8 cellular contexts compared by ENCODE assay signal in genomic region chr17:62423647-62424461, GRCh38. TPM values are rescaled to one million over a fixed set of nuclear protein-coding genes. Genes with fewer than 3 reads are reported as not detected.
DNase-seq lines count a peak whose midpoint lies in the region; ATAC-seq, FAIRE-seq and TF ChIP-seq lines count a peak whose summit lies in the region.
"Not testable (repeated sequence)": the region's sequence is repeated elsewhere in the genome, so short reads cannot be mapped to it uniquely, and the experiment has no call there.

Gene METTL2A, plus strand, starts transcription at chr17:62423897. Its CDS starts 6 bp downstream, at chr17:62423903.

- DNase-seq in GM19239 (ENCODE audit: insufficient read length, low spot score): peak; percentile 50
- DNase-seq in NCI-H510A (lab: John Stamatoyannopoulos, UW): peak; percentile 93
- DNase-seq in activated CD4-positive, alpha-beta T cell treated with anti-CD3 and anti-CD28 coated beads for 1 hour: peak; percentile 77
- peak; percentile 93 for DNase-seq in chondrocyte (ENCODE audit: low spot score)
- DNase-seq in kidney tubule cell (ENCODE audit: low spot score): peak; percentile 92
- peak; percentile 61 to 85 (median 74) for DNase-seq in stimulated activated CD4-positive, alpha-beta T cell treated with anti-CD3 and anti-CD28 coated beads, Interleukin-1b, Interleukin-23, amount 100 ng/mL, for 24 hours (ENCODE audit: low read depth in 4 of 4, low spot score in 1 of 4)

- H3K4me3 Mint-ChIP-seq in chondrocyte (ENCODE audit: unreplicated experiment): peak within 1 kb of the TSS; percentile 99

- not testable (repeated sequence) for H3K27me3 ChIP-seq in BLaER1 treated with 17β-estradiol and CSF1 and Interleukin-3, amounts not matched to agents 10 nM and 100 nM

- H3K4me1 Mint-ChIP-seq in chondrocyte (ENCODE audit: low read depth): peaks cover 21% of the 10 kb centered on the region

- H3K9ac ChIP-seq in BLaER1 treated with 17β-estradiol and CSF1 and Interleukin-3, amounts not matched to agents 10 nM and 100 nM: peak within 1 kb of the TSS; percentile 77 to 86 (median 82)

- peaks cover 11 to 18% (median 16%) of the 10 kb centered on the region in 10 experiments; a peak in 19 of 20 replicates for H3K4me1 ChIP-seq in BLaER1 treated with 17β-estradiol and CSF1 and Interleukin-3, amounts not matched to agents 10 nM and 100 nM

- H3K36me3 Mint-ChIP-seq in chondrocyte (ENCODE audit: low read depth): not testable (repeated sequence)

- H4K20me1 ChIP-seq in BLaER1 treated with 17β-estradiol and CSF1 and Interleukin-3, amounts not matched to agents 10 nM and 100 nM: peaks cover 0 to 17% (median 0%) of the 10 kb centered on the region in 11 experiments; a peak in 4 of 22 replicates

- FAIRE-seq in GM19239 (lab: Jason Lieb, UNC): peak; percentile 90

- ATAC-seq in HG03442 (IDR thresholded peaks at IDR 0.05; ENCODE audit: unreplicated experiment): peak; percentile 93

- H3K27me3 Mint-ChIP-seq in chondrocyte (ENCODE audit: low read depth): not testable (repeated sequence)

- peak within 1 kb of the TSS; percentile 62 to 86 (median 81) for H3K4me3 ChIP-seq in BLaER1 treated with 17β-estradiol and CSF1 and Interleukin-3, amounts not matched to agents 10 nM and 100 nM

- H3K27ac Mint-ChIP-seq in chondrocyte (ENCODE audit: unreplicated experiment): peak within 1 kb of the TSS; percentile 91

- peaks cover 12 to 26% (median 19%) of the 10 kb centered on the region in 11 experiments; a peak in 20 of 22 replicates for H3K36me3 ChIP-seq in BLaER1 treated with 17β-estradiol and CSF1 and Interleukin-3, amounts not matched to agents 10 nM and 100 nM

- not testable (repeated sequence) for H3K9me3 Mint-ChIP-seq in chondrocyte (ENCODE audit: low read depth)

- H3K4me2 ChIP-seq in BLaER1 treated with 17β-estradiol and CSF1 and Interleukin-3, amounts not matched to agents 10 nM and 100 nM: peak within 1 kb of the TSS; percentile 87 to 93 (median 89)

- H3K27ac ChIP-seq in BLaER1 treated with 17β-estradiol and CSF1 and Interleukin-3, amounts not matched to agents 10 nM and 100 nM: peak within 1 kb of the TSS; percentile 7 to 81 (median 77); a peak in 21 of 22 replicates

- peak; percentile 68 for TF ChIP-seq CTCF in chondrocyte (IDR thresholded peaks at IDR 0.05)

- not testable (repeated sequence) for H3K9me3 ChIP-seq in BLaER1 treated with 17β-estradiol and CSF1 and Interleukin-3, amounts not matched to agents 10 nM and 100 nM (replicated peaks in 1 of 11)

RNA-seq across cellular contexts. Expression of gene METTL2A, which starts in this region (rescaled TPM):
- total RNA-seq in chondrocyte: 17.9 to 21.4 TPM (median 19.1 TPM) in 3 replicates

Comparison
In these comparisons a context has a peak if more than half of its experiments do, and no peak if none do; other contexts are left out.
1. Peak in every context shown above with its lines: DNase-seq, ATAC-seq, H3K4me3 ChIP-seq and H3K27ac ChIP-seq.